In the genomic region with DNA sequence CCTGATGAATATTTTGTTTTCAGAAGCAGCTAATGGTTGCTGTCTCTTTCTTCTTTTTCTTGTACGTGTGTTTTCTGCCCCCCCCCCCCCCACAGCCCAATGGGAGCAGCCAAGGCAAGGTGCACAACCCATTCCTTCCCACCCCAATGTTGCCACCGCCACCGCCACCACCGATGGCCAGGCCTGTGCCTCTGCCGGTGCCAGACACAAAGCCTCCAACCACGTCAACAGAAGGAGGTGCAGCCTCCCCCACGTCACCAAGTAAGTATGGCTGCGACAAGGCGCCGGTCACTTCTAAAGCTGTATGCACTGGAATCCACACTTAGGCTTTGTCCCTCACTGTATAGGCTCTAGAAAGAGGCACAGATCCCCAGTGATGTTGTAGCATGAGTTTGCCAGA, we compare ENCODE assay signal across 19 cellular contexts.
"Had no signal": no experiment of that assay in that cellular context is flagged by ENCODE, and none has a peak within 500 bp of the region (broad histone marks: within the 10 kb centered on the region; RNA-seq: fewer than 3 reads in every experiment).

No MANE protein-coding gene starts in this region.

- H3K4me1 ChIP-seq: left lung had no signal

- DNase-seq: dermis blood vessel endothelial cell; dorsolateral prefrontal cortex; effector CD4-positive, alpha-beta T cell; effector memory CD4-positive, alpha-beta T cell; esophagus squamous epithelium; foreskin fibroblast; foreskin melanocyte; gastrocnemius medialis; glutamatergic neuron; head of caudate nucleus; heart right ventricle; hippocampal formation; left cardiac atrium; left ventricle myocardium superior; lower lobe of right lung; mesenchymal stem cell; midbrain had no signal

- H3K27ac ChIP-seq: coronary artery, dorsolateral prefrontal cortex, esophagus squamous epithelium, gastrocnemius medialis, heart right ventricle, left lung, lower lobe of right lung had no signal

- H3K4me3 ChIP-seq: coronary artery, dorsolateral prefrontal cortex, esophagus squamous epithelium, gastrocnemius medialis, heart right ventricle, left lung, lower lobe of right lung had no signal

- H3K27me3 ChIP-seq: dorsolateral prefrontal cortex, esophagus squamous epithelium, gastrocnemius medialis, heart right ventricle, left lung had no signal

- ATAC-seq: gastrocnemius medialis, heart right ventricle, left cardiac atrium, left lung, left ventricle myocardium superior, lower lobe of right lung had no signal

- H3K9me3 ChIP-seq: esophagus squamous epithelium, gastrocnemius medialis, heart right ventricle, left lung, lower lobe of right lung had no signal
